Comparison of ENCODE assay signal across 8 cellular contexts in genomic region chrX:41336447-41336846, GRCh38. TPM values are rescaled to one million over a fixed set of nuclear protein-coding genes. Genes with fewer than 3 reads are reported as not detected.
DNase-seq lines count a peak whose midpoint lies in the region; ATAC-seq and TF ChIP-seq lines count a peak whose summit lies in the region.

No MANE protein-coding gene starts in this region.

- peak; percentile 21 for DNase-seq in activated naive CD4-positive, alpha-beta T cell treated with anti-CD3 and anti-CD28 coated beads, Interleukin-2, amount 10 ng/mL, durations not matched to agents 7 days and 5 days
- DNase-seq in activated naive CD4-positive, alpha-beta T cell treated with Interleukin-2 at 50 U/mL for 16 hours = no peak
- DNase-seq in memory B cell (ENCODE audit: low spot score in 2 of 2) (no peak), type B pancreatic cell (ENCODE audit: extremely low spot score, unreplicated experiment) (no peak), HuH-7.5 (ENCODE audit: low spot score) (no peak)

- peaks cover 47% of the 10 kb centered on the region for H3K36me3 Mint-ChIP-seq in activated naive CD4-positive, alpha-beta T cell treated with anti-CD3 and anti-CD28 coated beads, Interleukin-2, amount 10 ng/mL, durations not matched to agents 7 days and 5 days
- H3K36me3 Mint-ChIP-seq in brain (peaks cover 37% of the 10 kb centered on the region), memory B cell (peaks cover 11% of the 10 kb centered on the region), type B pancreatic cell (peaks cover 13% of the 10 kb centered on the region)

- peaks cover 12% of the 10 kb centered on the region for H3K27me3 Mint-ChIP-seq in activated naive CD4-positive, alpha-beta T cell treated with anti-CD3 and anti-CD28 coated beads, Interleukin-2, amount 10 ng/mL, durations not matched to agents 7 days and 5 days
- H3K27me3 Mint-ChIP-seq in brain (peaks cover 9% of the 10 kb centered on the region), memory B cell (no peaks in the 10 kb centered on the region), type B pancreatic cell (no peaks in the 10 kb centered on the region)

- no peak for ATAC-seq in memory B cell (ENCODE audit: low read depth)
- no peak for ATAC-seq in GM18870 (IDR thresholded peaks at IDR 0.05; ENCODE audit: unreplicated experiment)
- no peak for ATAC-seq in HG02852 (IDR thresholded peaks at IDR 0.05; ENCODE audit: unreplicated experiment)

- TF ChIP-seq CTCF in brain (conservative IDR thresholded peaks at IDR 0.05) (no peak), type B pancreatic cell (conservative IDR thresholded peaks at IDR 0.05) (no peak)

- peaks cover 43% of the 10 kb centered on the region for H3K4me1 Mint-ChIP-seq in activated naive CD4-positive, alpha-beta T cell treated with anti-CD3 and anti-CD28 coated beads, Interleukin-2, amount 10 ng/mL, durations not matched to agents 7 days and 5 days
- H3K4me1 Mint-ChIP-seq in brain (peaks cover 60% of the 10 kb centered on the region), memory B cell (peaks cover 18% of the 10 kb centered on the region), type B pancreatic cell (ENCODE audit: unreplicated experiment) (peaks cover 4% of the 10 kb centered on the region)

- H3K9me3 Mint-ChIP-seq in activated naive CD4-positive, alpha-beta T cell treated with anti-CD3 and anti-CD28 coated beads, Interleukin-2, amount 10 ng/mL, durations not matched to agents 7 days and 5 days = no peaks in the 10 kb centered on the region
- H3K9me3 Mint-ChIP-seq in brain (peaks cover 0 to 16% (median 2%) of the 10 kb centered on the region in 5 experiments), memory B cell (no peaks in the 10 kb centered on the region), type B pancreatic cell (no peaks in the 10 kb centered on the region)

- peak overlapping the region; percentile 100 for H3K27ac Mint-ChIP-seq in activated naive CD4-positive, alpha-beta T cell treated with anti-CD3 and anti-CD28 coated beads, Interleukin-2, amount 10 ng/mL, durations not matched to agents 7 days and 5 days
- H3K27ac Mint-ChIP-seq in brain (peak overlapping the region in 1 of 5 experiments; percentile 100), memory B cell (peak overlapping the region; percentile 100), type B pancreatic cell (peak overlapping the region; percentile 78)

- H3K4me3 Mint-ChIP-seq in activated naive CD4-positive, alpha-beta T cell treated with anti-CD3 and anti-CD28 coated beads, Interleukin-2, amount 10 ng/mL, durations not matched to agents 7 days and 5 days = peak overlapping the region; percentile 86
- H3K4me3 Mint-ChIP-seq in brain (peak overlapping the region; percentile 88 to 98 (median 95)), memory B cell (peak overlapping the region; percentile 99), type B pancreatic cell (peak overlapping the region; percentile 93)

- CTCF ChIA-PET in activated naive CD4-positive, alpha-beta T cell treated with anti-CD3 and anti-CD28 coated beads, Interleukin-2, amount 10 ng/mL, durations not matched to agents 7 days and 5 days (lab: Charles Lee) = interaction anchor here (1.0 to 1.1 kb wide), 2 partner anchors 47 to 107 kb away, joined by 3 read pairs; no protein-coding TSS in a partner anchor

RNA-seq across cellular contexts. Expression of gene DDX3X, which starts 2.5 kb away (rescaled TPM):
- 76.9 TPM for polyA plus RNA-seq in brain (ENCODE audit: insufficient read depth, low read depth, low replicate concordance)
- total RNA-seq in type B pancreatic cell (ENCODE audit: low replicate concordance) = 255 and 276 TPM in 2 replicates
